In genomic region chr12:6535960-6536847, GRCh38 we compare ENCODE assay signal across 8 cellular contexts. TPM values are rescaled to one million over a fixed set of nuclear protein-coding genes. Genes with fewer than 3 reads are reported as not detected.
DNase-seq lines count a peak whose midpoint lies in the region; ATAC-seq and TF ChIP-seq lines count a peak whose summit lies in the region.

No MANE protein-coding gene starts in this region.

- H3K9me3 Mint-ChIP-seq in activated CD8-positive, alpha-beta T cell treated with anti-CD3 and anti-CD28 coated beads for 36 hours = no peaks in the 10 kb centered on the region

- peaks cover 61% of the 10 kb centered on the region for H3K36me3 Mint-ChIP-seq in activated CD8-positive, alpha-beta T cell treated with anti-CD3 and anti-CD28 coated beads for 36 hours (ENCODE audit: low read depth)

- peak overlapping the region; percentile 93 for H3K4me3 Mint-ChIP-seq in activated CD8-positive, alpha-beta T cell treated with anti-CD3 and anti-CD28 coated beads for 36 hours

- no peak for TF ChIP-seq CTCF in activated CD8-positive, alpha-beta T cell treated with anti-CD3 and anti-CD28 coated beads for 36 hours (IDR thresholded peaks at IDR 0.05)
- no peak for TF ChIP-seq CTCF in gastroesophageal sphincter (IDR thresholded peaks at IDR 0.05)

- H3K4me1 Mint-ChIP-seq in activated CD8-positive, alpha-beta T cell treated with anti-CD3 and anti-CD28 coated beads for 36 hours (ENCODE audit: low read depth) = peaks cover 52% of the 10 kb centered on the region

- peaks cover 0 to 85% (median 44%) of the 10 kb centered on the region in 3 donors for H3K4me1 ChIP-seq in gastroesophageal sphincter

- H3K36me3 ChIP-seq in gastroesophageal sphincter = peaks cover 0 to 46% of the 10 kb centered on the region in 2 donors

- peak overlapping the region; percentile 99 for H3K27ac Mint-ChIP-seq in activated CD8-positive, alpha-beta T cell treated with anti-CD3 and anti-CD28 coated beads for 36 hours

- POLR2A ChIA-PET in activated CD8-positive, alpha-beta T cell treated with anti-CD3 and anti-CD28 coated beads for 36 hours (lab: Charles Lee) = interaction anchor here (0.6 to 9.6 kb wide), 29 partner anchors 16 to 408 kb away, joined by 3 to 264 read pairs (median 5); partner anchors contain the start of genes C12orf57, CD27, IFFO1 and MRPL51

- CTCF ChIA-PET in activated CD8-positive, alpha-beta T cell treated with anti-CD3 and anti-CD28 coated beads for 36 hours (lab: Charles Lee) = interaction anchor here (1.2 to 6.1 kb wide), 3 partner anchors 11 to 112 kb away, joined by 3 to 56 read pairs (median 28); no protein-coding TSS in a partner anchor

- no peaks in the 10 kb centered on the region for H3K9me3 ChIP-seq in gastroesophageal sphincter

- no peak for ATAC-seq in activated CD8-positive, alpha-beta T cell treated with anti-CD3 and anti-CD28 coated beads for 36 hours
- no peak for ATAC-seq in gastroesophageal sphincter
- no peak for ATAC-seq in GM21825 (IDR thresholded peaks at IDR 0.05; ENCODE audit: unreplicated experiment)

- intact Hi-C loops in activated CD8-positive, alpha-beta T cell treated with anti-CD3 and anti-CD28 coated beads for 36 hours (cut with micrococcal nuclease) = loop anchor here (5.0 to 10.0 kb wide), 2 partner anchors 109 to 201 kb away; no protein-coding TSS in a partner anchor

- H3K27me3 Mint-ChIP-seq in activated CD8-positive, alpha-beta T cell treated with anti-CD3 and anti-CD28 coated beads for 36 hours = no peaks in the 10 kb centered on the region

- no peak for TF ChIP-seq POLR2A in gastroesophageal sphincter (IDR thresholded peaks at IDR 0.05)

- H3K27ac ChIP-seq in gastroesophageal sphincter = peak overlapping the region; percentile 90 to 99 (median 96)

- WGBS in gastroesophageal sphincter (ENCODE audit: low coverage in 1 of 2), 2 donors = 25 to 37% methylated on average over 2 to 5 of the region's 10 CpGs

- TF ChIP-seq EP300 in gastroesophageal sphincter (IDR thresholded peaks at IDR 0.05) = no peak

- peak; percentile 31 for DNase-seq in HK-2 (ENCODE audit: unreplicated experiment)
- DNase-seq in activated CD8-positive, alpha-beta T cell treated with anti-CD3 and anti-CD28 coated beads for 36 hours = no peak
- peak; percentile 39 for DNase-seq in stimulated activated CD8-positive, alpha-beta memory T cell treated with anti-CD3 and anti-CD28 coated beads, Interleukin-4, amount 100 ng/mL, for 48 hours
- no peak for DNase-seq in KG1 (lab: John Stamatoyannopoulos, UW)
- no peak for DNase-seq in effector CD8-positive, alpha-beta T cell (lab: John Stamatoyannopoulos, UW)
- no peak for DNase-seq in OCI-M2 (lab: John Stamatoyannopoulos, UW; ENCODE audit: unreplicated experiment)

- peak overlapping the region; percentile 87 to 100 for H3K4me3 ChIP-seq in gastroesophageal sphincter

- no peaks in the 10 kb centered on the region for H3K27me3 ChIP-seq in gastroesophageal sphincter

RNA-seq across cellular contexts. Expression of gene GAPDH, which starts 1.9 kb away (rescaled TPM):
- 1,000 to 10,000 TPM; 9,109 to 9,234 TPM for total RNA-seq in activated CD8-positive, alpha-beta T cell treated with anti-CD3 and anti-CD28 coated beads for 36 hours
- 1,000 to 10,000 TPM; 1,868 to 3,239 (median 2,463) TPM for total RNA-seq in gastroesophageal sphincter

RNA-seq across cellular contexts. Expression of gene IFFO1, which starts 19.6 kb away (rescaled TPM):
- 1 to 10 TPM; 7.8 to 8.5 TPM for total RNA-seq in activated CD8-positive, alpha-beta T cell treated with anti-CD3 and anti-CD28 coated beads for 36 hours
- 10 to 100 TPM; 16.9 to 27.4 (median 22.1) TPM for total RNA-seq in gastroesophageal sphincter

RNA-seq across cellular contexts. Expression of gene NOP2, which starts 31.9 kb away (rescaled TPM):
- 10 to 100 TPM; 87.9 to 89.4 TPM for total RNA-seq in activated CD8-positive, alpha-beta T cell treated with anti-CD3 and anti-CD28 coated beads for 36 hours
- 10 to 100 TPM; 22.5 to 49.8 (median 26.8) TPM for total RNA-seq in gastroesophageal sphincter

RNA-seq across cellular contexts. Expression of gene NCAPD2, which starts 42.3 kb away (rescaled TPM):
- 100 to 1,000 TPM; 195 to 196 TPM for total RNA-seq in activated CD8-positive, alpha-beta T cell treated with anti-CD3 and anti-CD28 coated beads for 36 hours
- total RNA-seq in gastroesophageal sphincter = 10 to 100 TPM; 21.2 to 28.0 (median 24.8) TPM

RNA-seq across cellular contexts. Expression of gene MRPL51, which starts 43.1 kb away (rescaled TPM):
- 100 to 1,000 TPM; 230 to 254 TPM for total RNA-seq in activated CD8-positive, alpha-beta T cell treated with anti-CD3 and anti-CD28 coated beads for 36 hours
- total RNA-seq in gastroesophageal sphincter = 10 to 100 TPM; 51.0 to 99.3 (median 66.0) TPM

Comparison
In these comparisons a context has a peak if more than half of its experiments do, and no peak if none do; other contexts are left out.
1. DNase-seq: peak in HK-2 (single experiment) and stimulated activated CD8-positive, alpha-beta memory T cell treated with anti-CD3 and anti-CD28 coated beads, Interleukin-4, amount 100 ng/mL, for 48 hours (single experiment); none in activated CD8-positive, alpha-beta T cell treated with anti-CD3 and anti-CD28 coated beads for 36 hours (single experiment), KG1 (single experiment), effector CD8-positive, alpha-beta T cell (single experiment) and OCI-M2 (single experiment).